4 cellular contexts compared by ENCODE assay signal in the genomic region with DNA sequence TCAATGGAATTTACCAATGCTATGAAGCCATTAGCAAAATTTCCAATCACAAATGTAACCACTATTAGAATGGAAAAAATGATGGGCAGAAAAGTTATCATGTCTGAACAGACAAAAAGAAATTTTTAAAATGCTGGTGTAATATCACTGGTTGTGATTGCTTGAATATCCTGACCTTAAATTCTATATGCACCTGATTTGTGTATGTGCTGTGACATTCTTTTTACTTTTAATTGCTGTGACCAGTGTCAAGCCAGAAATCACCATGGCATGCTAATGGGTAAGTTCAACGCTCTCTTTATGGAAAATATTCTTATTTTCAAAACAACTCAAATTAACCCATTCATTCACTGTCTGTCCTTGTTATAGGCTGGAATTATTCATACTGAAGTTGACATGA. TPM values are rescaled to one million over a fixed set of nuclear protein-coding genes. Genes with fewer than 3 reads are reported as not detected.
"Had no signal": no experiment of that assay in that cellular context is flagged by ENCODE, and none has a peak within 500 bp of the region (broad histone marks: within the 10 kb centered on the region; RNA-seq: fewer than 3 reads in every experiment).

A gene with protein sequence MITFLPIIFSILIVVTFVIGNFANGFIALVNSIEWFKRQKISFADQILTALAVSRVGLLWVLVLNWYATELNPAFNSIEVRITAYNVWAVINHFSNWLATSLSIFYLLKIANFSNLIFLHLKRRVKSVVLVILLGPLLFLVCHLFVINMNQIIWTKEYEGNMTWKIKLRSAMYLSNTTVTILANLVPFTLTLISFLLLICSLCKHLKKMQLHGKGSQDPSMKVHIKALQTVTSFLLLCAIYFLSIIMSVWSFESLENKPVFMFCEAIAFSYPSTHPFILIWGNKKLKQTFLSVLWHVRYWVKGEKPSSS (minus strand): TSS at position 101 of the 400 bp plus-strand sequence. CDS start 0 bp downstream, at position 101.

RNA-seq across cellular contexts. Expression of the gene that starts here (rescaled TPM):
- polyA plus RNA-seq: heart left ventricle, mammary epithelial cell, neural cell, smooth muscle cell had no signal
